16 cellular contexts compared by ENCODE assay signal in the genomic region with DNA sequence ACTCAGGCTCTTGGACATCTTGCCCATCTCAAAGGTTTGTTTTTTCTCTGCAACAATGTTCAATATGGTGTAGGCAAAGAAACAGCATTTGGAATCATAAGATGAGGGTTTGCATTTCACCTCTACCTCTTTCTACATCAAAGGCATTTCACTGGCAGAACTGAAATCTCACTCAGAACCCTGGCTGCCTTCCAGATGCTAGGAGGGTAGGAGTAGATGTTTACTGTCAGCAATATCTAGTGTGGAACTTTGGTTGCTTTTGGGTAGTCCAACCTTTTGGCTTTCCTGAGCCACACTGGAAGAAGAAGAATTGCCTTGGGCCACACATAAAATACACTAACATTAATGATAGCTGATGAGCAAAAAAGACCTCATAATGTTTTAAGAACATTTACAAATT.
DNase-seq lines count a peak whose midpoint lies in the region; ATAC-seq, FAIRE-seq and TF ChIP-seq lines count a peak whose summit lies in the region.
"Had no signal": no experiment of that assay in that cellular context is flagged by ENCODE, and none has a peak within 500 bp of the region (broad histone marks: within the 10 kb centered on the region; RNA-seq: fewer than 3 reads in every experiment).

No MANE protein-coding gene starts in this region.

- CTCF ChIA-PET in HepG2 (lab: Yijun Ruan, JAX; ENCODE audit: low intra/inter-chr PET ratio, low total read pairs) = no interaction called here
- CTCF ChIA-PET in WTC11 (lab: Charles Lee) = no interaction called here

- peaks cover 16% of the 10 kb centered on the region for H3K9me3 Mint-ChIP-seq in WTC11
- H3K9me3 Mint-ChIP-seq in stimulated activated memory B cell treated with anti-CD40 and anti-IgM and Interleukin-4, amounts not matched to agents 10 μg/mL and 1 μg/mL and 100 μg/mL, for 72 hours = no peaks in the 10 kb centered on the region
- H3K9me3 Mint-ChIP-seq: CD4-positive, alpha-beta memory T cell had no signal

- TF ChIP-seq POLR2A in HepG2 (IDR thresholded peaks at IDR 0.05; ENCODE audit: insufficient read depth in 1 of 2, low read depth in 2 of 2, low read length in 2 of 2) = no peak
- TF ChIP-seq POLR2A in suprapubic skin (IDR thresholded peaks at IDR 0.05) = no peak

- in situ Hi-C loops in HepG2 (cut with HindIII; ENCODE audit: extremely low pct_ligation_motif_present, low pct_unique_long_range_greater_than_20kb) = no loop called here

- H3K9me3 ChIP-seq in liver (ENCODE audit: control insufficient read depth in 4 of 4, low read length in 3 of 4) (no peaks in the 10 kb centered on the region), HepG2 (ENCODE audit: low read length) (no peaks in the 10 kb centered on the region), parathyroid adenoma (ENCODE audit: control insufficient read depth, low read length) (no peaks in the 10 kb centered on the region), suprapubic skin (no peaks in the 10 kb centered on the region)
- H3K9me3 ChIP-seq: BLaER1 had no signal

- H3K9ac ChIP-seq in liver (ENCODE audit: low read depth in 1 of 2, low read length in 2 of 2) (no peak overlapping the region), HepG2 (ENCODE audit: insufficient read depth, low read depth, low read length) (no peak overlapping the region), parathyroid adenoma (no peak overlapping the region)
- H3K9ac ChIP-seq: BLaER1 had no signal

- H3K4me1 ChIP-seq in liver (ENCODE audit: control insufficient read depth in 4 of 4, insufficient read depth in 4 of 4, low read length in 3 of 4) (peaks cover 0 to 12% (median 8%) of the 10 kb centered on the region in 4 donors), HepG2 (ENCODE audit: insufficient read depth, low read length) (peaks cover 39% of the 10 kb centered on the region), parathyroid adenoma (peaks cover 23% of the 10 kb centered on the region), suprapubic skin (peaks cover 25% of the 10 kb centered on the region)
- H3K4me1 ChIP-seq: BLaER1 had no signal

- H3K79me2 ChIP-seq in HepG2 (ENCODE audit: insufficient read depth, low read length) = no peaks in the 10 kb centered on the region
- no peaks in the 10 kb centered on the region for H3K79me2 ChIP-seq in parathyroid adenoma

- H3K4me3 ChIP-seq in liver (ENCODE audit: low read depth in 1 of 3, low read length in 3 of 3) (no peak overlapping the region), HepG2 (replicated peaks in 1 of 3; ENCODE audit: insufficient read depth in 1 of 3, low read depth in 2 of 3, low read length in 3 of 3) (no peak overlapping the region), coronary artery (no peak overlapping the region), parathyroid adenoma (ENCODE audit: low read depth, low read length) (no peak overlapping the region), suprapubic skin (no peak overlapping the region)
- H3K4me3 ChIP-seq: BLaER1 had no signal

- intact Hi-C loops in HepG2 (cut with micrococcal nuclease; ENCODE audit: unreplicated experiment) = no loop called here

- BruUV-seq in HepG2 (replicated peaks; lab: Mats Ljungman, UMichigan) = no TSS peak

- H3K4me1 Mint-ChIP-seq in WTC11 = no peaks in the 10 kb centered on the region
- no peaks in the 10 kb centered on the region for H3K4me1 Mint-ChIP-seq in stimulated activated memory B cell treated with anti-CD40 and anti-IgM and Interleukin-4, amounts not matched to agents 10 μg/mL and 1 μg/mL and 100 μg/mL, for 72 hours

- H3K36me3 ChIP-seq in liver (ENCODE audit: control insufficient read depth in 4 of 4, insufficient read depth in 3 of 4, low read depth in 1 of 4, low read length in 3 of 4) (no peaks in the 10 kb centered on the region), HepG2 (replicated peaks in 1 of 2; ENCODE audit: control insufficient read depth in 1 of 2, insufficient read depth in 2 of 2, low read length in 2 of 2) (no peaks in the 10 kb centered on the region), parathyroid adenoma (ENCODE audit: control insufficient read depth, insufficient read depth, low read length) (no peaks in the 10 kb centered on the region), suprapubic skin (no peaks in the 10 kb centered on the region)
- H3K36me3 ChIP-seq: BLaER1 had no signal

- H3K4me3 Mint-ChIP-seq in WTC11 = no peak overlapping the region
- no peak overlapping the region for H3K4me3 Mint-ChIP-seq in stimulated activated memory B cell treated with anti-CD40 and anti-IgM and Interleukin-4, amounts not matched to agents 10 μg/mL and 1 μg/mL and 100 μg/mL, for 72 hours
- H3K4me3 Mint-ChIP-seq: CD4-positive, alpha-beta memory T cell; H9 had no signal

- no peaks in the 10 kb centered on the region; the same call in 1 of the 2 replicates for H3K36me3 Mint-ChIP-seq in WTC11
- no peaks in the 10 kb centered on the region for H3K36me3 Mint-ChIP-seq in stimulated activated memory B cell treated with anti-CD40 and anti-IgM and Interleukin-4, amounts not matched to agents 10 μg/mL and 1 μg/mL and 100 μg/mL, for 72 hours
- H3K36me3 Mint-ChIP-seq: CD4-positive, alpha-beta memory T cell had no signal

- H3K4me2 ChIP-seq in HepG2 (ENCODE audit: low read depth, low read length) (no peak overlapping the region), parathyroid adenoma (ENCODE audit: low read length) (no peak overlapping the region)
- H3K4me2 ChIP-seq: BLaER1 had no signal

- H3K27me3 ChIP-seq in liver (ENCODE audit: control insufficient read depth in 4 of 4, insufficient read depth in 4 of 4, low read length in 3 of 4) (no peaks in the 10 kb centered on the region), HepG2 (ENCODE audit: control insufficient read depth in 1 of 2, insufficient read depth in 2 of 2, low read length in 2 of 2) (no peaks in the 10 kb centered on the region), parathyroid adenoma (ENCODE audit: control insufficient read depth, insufficient read depth, low read length) (no peaks in the 10 kb centered on the region), suprapubic skin (no peaks in the 10 kb centered on the region)
- H3K27me3 ChIP-seq: BLaER1 had no signal

- TF ChIP-seq RAD21 in liver (IDR thresholded peaks at IDR 0.05) = peak in 1 of 2 donors; percentile 16
- TF ChIP-seq RAD21 in HepG2 (CRISPR knock-in tag; IDR thresholded peaks at IDR 0.05) = no peak

- H2AFZ ChIP-seq in HepG2 (ENCODE audit: low read length) (no peak overlapping the region), parathyroid adenoma (peak overlapping the region; percentile 11)

- POLR2A ChIA-PET in HepG2 (lab: Yijun Ruan, JAX) (no interaction called here), WTC11 (lab: Charles Lee) (interaction anchor here (1.0 kb wide), 1 partner anchor 48 kb away, joined by 3 read pairs; no protein-coding TSS in a partner anchor)

- no peak for TF ChIP-seq CTCF in liver (IDR thresholded peaks at IDR 0.05; ENCODE audit: low read depth, low read length, missing input control)
- TF ChIP-seq CTCF in HepG2 (CRISPR knock-in tag; IDR thresholded peaks at IDR 0.05) = no peak
- no peak for TF ChIP-seq CTCF in coronary artery (IDR thresholded peaks at IDR 0.05)
- TF ChIP-seq CTCF in parathyroid adenoma (IDR thresholded peaks at IDR 0.05) = no peak
- no peak for TF ChIP-seq CTCF in suprapubic skin (IDR thresholded peaks at IDR 0.05)
- no peak for TF ChIP-seq CTCF in WTC11 (IDR thresholded peaks at IDR 0.05)

- H3K27me3 Mint-ChIP-seq in WTC11 (ENCODE audit: low read depth) = no peaks in the 10 kb centered on the region
- no peaks in the 10 kb centered on the region for H3K27me3 Mint-ChIP-seq in stimulated activated memory B cell treated with anti-CD40 and anti-IgM and Interleukin-4, amounts not matched to agents 10 μg/mL and 1 μg/mL and 100 μg/mL, for 72 hours
- H3K27me3 Mint-ChIP-seq: CD4-positive, alpha-beta memory T cell had no signal

- no peaks in the 10 kb centered on the region for H4K20me1 ChIP-seq in HepG2 (ENCODE audit: insufficient read depth, low read length)
- H4K20me1 ChIP-seq: BLaER1 had no signal

- ATAC-seq in HepG2 = no peak
- ATAC-seq in WTC11 = no peak
- no peak for ATAC-seq in stimulated activated memory B cell treated with anti-CD40 and anti-IgM and Interleukin-4, amounts not matched to agents 10 μg/mL and 1 μg/mL and 100 μg/mL, for 72 hours

- DNase-seq in HepG2 (ENCODE audit: low spot score) = no peak
- no peak for DNase-seq in coronary artery (ENCODE audit: low spot score)
- no peak for DNase-seq in suprapubic skin (ENCODE audit: low spot score in 2 of 2)
- no peak for DNase-seq in WTC11 (ENCODE audit: low spot score)
- DNase-seq: Calu3, GF-D8, H9, KG1, NCI-H1417 treated with DMSO at 0.1 percent for 48 hours, NCI-H1930, NCI-H748 treated with DMSO at 0.1 percent for 48 hours had no signal

- H3K27ac ChIP-seq in liver (ENCODE audit: low read depth in 1 of 2, low read length in 2 of 2) (no peak overlapping the region), HepG2 (ENCODE audit: extremely low read length, insufficient read depth, low read length) (no peak overlapping the region), coronary artery (peak overlapping the region; percentile 54 to 82), parathyroid adenoma (peak overlapping the region; percentile 90), suprapubic skin (no peak overlapping the region)
- H3K27ac ChIP-seq: BLaER1 had no signal

- TF ChIP-seq EP300 in HepG2 (IDR thresholded peaks at IDR 0.05; ENCODE audit: low read depth in 2 of 2, low read length in 2 of 2) (no peak), HepG2 (CRISPR knock-in tag; IDR thresholded peaks at IDR 0.05; ENCODE audit: borderline replicate concordance) (no peak), suprapubic skin (IDR thresholded peaks at IDR 0.05) (no peak)

- H3K27ac Mint-ChIP-seq in WTC11 = no peak overlapping the region
- no peak overlapping the region for H3K27ac Mint-ChIP-seq in stimulated activated memory B cell treated with anti-CD40 and anti-IgM and Interleukin-4, amounts not matched to agents 10 μg/mL and 1 μg/mL and 100 μg/mL, for 72 hours
- H3K27ac Mint-ChIP-seq: H9 had no signal

- FAIRE-seq in HepG2 (lab: Jason Lieb, UNC) = no peak

TF ChIP-seq in liver, 16 proteins besides CTCF, POLR2A, EP300 and RAD21 (continues in another document):
- peak; percentile 8 for TF ChIP-seq YY1 (IDR thresholded peaks at IDR 0.05)

TF ChIP-seq in HepG2, 621 proteins besides CTCF, POLR2A, EP300 and RAD21 (continues in another document):
- TF ChIP-seq ZNF629 (CRISPR knock-in tag; conservative IDR thresholded peaks at IDR 0.05) = no peak
- no peak for TF ChIP-seq MBNL3 (CRISPR knock-in tag; conservative IDR thresholded peaks at IDR 0.05)
- no peak for TF ChIP-seq TBX3 (IDR thresholded peaks at IDR 0.05; ENCODE audit: borderline replicate concordance)

TF ChIP-seq in WTC11, 78 proteins besides CTCF, POLR2A, EP300 and RAD21 (continues in another document):
- no peak for TF ChIP-seq SMAD3 (CRISPR knock-in tag; IDR thresholded peaks at IDR 0.05; ENCODE audit: borderline replicate concordance)
- no peak for TF ChIP-seq ZNF671 (CRISPR knock-in tag; IDR thresholded peaks at IDR 0.05)
- TF ChIP-seq ZNF423 (CRISPR knock-in tag; IDR thresholded peaks at IDR 0.05) = no peak
- no peak for TF ChIP-seq EMX1 (CRISPR knock-in tag; IDR thresholded peaks at IDR 0.05)
- TF ChIP-seq ZNF121 (CRISPR knock-in tag; IDR thresholded peaks at IDR 0.05) = no peak
- no peak for TF ChIP-seq CBFB (CRISPR knock-in tag; IDR thresholded peaks at IDR 0.05; ENCODE audit: low read depth)

Comparison
In these comparisons a context has a peak if more than half of its experiments do, and no peak if none do; other contexts are left out.
1. H3K27ac ChIP-seq: peak in coronary artery (2 of 2) and parathyroid adenoma (single experiment); none in liver (0 of 2), HepG2 (single experiment) and suprapubic skin (single experiment).